In genomic region chr11:14499178-14499559, GRCh38 we compare ENCODE assay signal across 8 cellular contexts.
DNase-seq lines count a peak whose midpoint lies in the region; ATAC-seq and TF ChIP-seq lines count a peak whose summit lies in the region.

No MANE protein-coding gene starts in this region.

- peaks cover 39% of the 10 kb centered on the region for H3K36me3 ChIP-seq in iPS-20b (ENCODE audit: insufficient read depth, low read depth, low read length)

- H3K9ac ChIP-seq in iPS-20b (ENCODE audit: low read depth, low read length): peak overlapping the region; percentile 92; the same call in 1 of the 2 replicates

- TF ChIP-seq CTCF in RWPE1 (conservative IDR thresholded peaks at IDR 0.05; ENCODE audit: low read depth): no peak
- TF ChIP-seq CTCF in astrocyte of the cerebellum (IDR thresholded peaks at IDR 0.05; ENCODE audit: low read depth, low read length, missing control alignments): no peak

- POLR2A ChIA-PET in RWPE1 (lab: Yijun Ruan, JAX; ENCODE audit: low non-redundant PET): no interaction called here

- in situ Hi-C loops in astrocyte of the cerebellum (cut with HindIII; ENCODE audit: low sequenced_read_pairs): no loop called here

- H3K27me3 ChIP-seq in iPS-20b (ENCODE audit: insufficient read depth, low read length): no peaks in the 10 kb centered on the region

- H3K9me3 ChIP-seq in iPS-20b (ENCODE audit: insufficient read depth, low read depth, low read length): no peaks in the 10 kb centered on the region

- ATAC-seq in GM18511 (IDR thresholded peaks at IDR 0.05; ENCODE audit: unreplicated experiment) (peak; percentile 21), HG02840 (IDR thresholded peaks at IDR 0.05; ENCODE audit: low FRiP score, unreplicated experiment) (peak; percentile 8), HG03457 (IDR thresholded peaks at IDR 0.05; ENCODE audit: unreplicated experiment) (no peak)

- peak; percentile 45 for DNase-seq in RWPE1 (ENCODE audit: low spot score)
- DNase-seq in astrocyte of the cerebellum (ENCODE audit: low read depth): no peak
- peak in 2 of 3 donors; percentile 15 to 21 for DNase-seq in stimulated activated CD4-positive, alpha-beta T cell treated with anti-CD3 and anti-CD28 coated beads, Interleukin-12 subunit alpha, Interleukin-12 subunit beta, amount 100 ng/mL, for 48 hours (ENCODE audit: low read depth in 2 of 3, low spot score in 1 of 3)
- no peak for DNase-seq in cortex of kidney (lab: John Stamatoyannopoulos, UW)

- CTCF ChIA-PET in RWPE1 (lab: Yijun Ruan, JAX): no interaction called here

- H3K4me3 ChIP-seq in astrocyte of the cerebellum (ENCODE audit: low read depth, low read length): peak overlapping the region; percentile 57
- peak overlapping the region; percentile 86 for H3K4me3 ChIP-seq in iPS-20b (ENCODE audit: low read length)

- peaks cover 4% of the 10 kb centered on the region for H3K4me1 ChIP-seq in iPS-20b (ENCODE audit: insufficient read depth, low read length)

- H3K27ac ChIP-seq in RWPE1 (peak overlapping the region; percentile 76), iPS-20b (ENCODE audit: low read length) (no peak overlapping the region)

Comparison
In these comparisons a context has a peak if more than half of its experiments do, and no peak if none do; other contexts are left out.
1. DNase-seq: peak in RWPE1 (single experiment) and stimulated activated CD4-positive, alpha-beta T cell treated with anti-CD3 and anti-CD28 coated beads, Interleukin-12 subunit alpha, Interleukin-12 subunit beta, amount 100 ng/mL, for 48 hours (2 of 3); none in astrocyte of the cerebellum (single experiment) and cortex of kidney (single experiment).